Comparison of ENCODE assay signal across 18 cellular contexts in the genomic region with DNA sequence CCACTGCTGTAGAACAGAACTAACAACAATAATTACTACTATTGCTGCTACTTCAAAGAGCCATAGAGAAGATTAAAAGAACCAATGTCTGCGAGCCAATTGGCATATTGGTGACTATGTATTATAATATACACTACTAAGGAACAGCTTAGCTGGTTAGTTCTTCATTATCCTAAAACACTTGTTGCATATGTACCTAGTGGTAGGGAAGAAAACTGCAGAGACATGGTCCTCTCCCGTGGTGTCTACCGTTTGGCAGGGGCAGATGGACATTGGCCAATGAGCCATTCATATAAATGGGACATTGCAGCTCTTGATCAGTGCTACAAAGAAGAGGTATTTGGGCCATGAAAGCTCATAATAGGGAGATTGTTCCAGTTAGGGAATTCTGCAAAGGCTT. TPM values are rescaled to one million over a fixed set of nuclear protein-coding genes. Genes with fewer than 3 reads are reported as not detected.
DNase-seq lines count a peak whose midpoint lies in the region; ATAC-seq, FAIRE-seq and TF ChIP-seq lines count a peak whose summit lies in the region.
"Had no signal": no experiment of that assay in that cellular context is flagged by ENCODE, and none has a peak within 500 bp of the region (broad histone marks: within the 10 kb centered on the region; RNA-seq: fewer than 3 reads in every experiment).

No MANE protein-coding gene starts in this region.

- H3K4ac ChIP-seq in H1 (replicated peaks; ENCODE audit: insufficient read length, low read depth, low read length): no peak overlapping the region

- H4K20me1 ChIP-seq in H1 (replicated peaks in 1 of 2; ENCODE audit: control insufficient read depth in 1 of 2, insufficient read depth in 2 of 2, low read length in 2 of 2): no peaks in the 10 kb centered on the region

- no peak overlapping the region for H3K18ac ChIP-seq in H1 (ENCODE audit: extremely low read depth, low read length)

- H3K4me3 ChIP-seq in HEK293 (ENCODE audit: low read depth, low read length) (no peak overlapping the region), H1 (ENCODE audit: extremely low read depth in 1 of 4, insufficient read depth in 2 of 4, low read depth in 3 of 4, low read length in 4 of 4) (no peak overlapping the region), testis (no peak overlapping the region)
- H3K4me3 ChIP-seq: A549, K562 had no signal

- DNase-seq in H1 (ENCODE audit: low read depth in 1 of 2, low spot score in 2 of 2) (no peak), type B pancreatic cell (ENCODE audit: extremely low spot score, unreplicated experiment) (no peak), SHP77 (lab: John Stamatoyannopoulos, UW) (no peak), testis (no peak)
- no peak for DNase-seq in stimulated activated naive CD8-positive, alpha-beta T cell treated with anti-CD3 and anti-CD28 coated beads, Interleukin-15, Interleukin-2, amounts not matched to agents 100 U/mL and 50 U/mL, for 24 hours
- DNase-seq: BE2C; CD4-positive, alpha-beta memory T cell; DMS79 had no signal

- TF ChIP-seq CTCF in GM12872 (IDR thresholded peaks at IDR 0.05; ENCODE audit: insufficient read depth, low read depth, low read length) (peak; percentile 7; the same call in 1 of the 3 replicates), HEK293 (tag by site-specific recombination; IDR thresholded peaks at IDR 0.05) (no peak), H1 (IDR thresholded peaks at IDR 0.05; ENCODE audit: control extremely low read depth in 1 of 3, insufficient read depth in 1 of 3, low read depth in 1 of 3, low read length in 3 of 3) (no peak), type B pancreatic cell (conservative IDR thresholded peaks at IDR 0.05) (peak; percentile 22), testis (IDR thresholded peaks at IDR 0.05) (no peak)

- H2AFZ ChIP-seq in H1 (ENCODE audit: low read length): no peak overlapping the region

- CTCF ChIA-PET in HEK293 (lab: Yijun Ruan, JAX) (interaction anchor here (0.6 to 1.9 kb wide), 3 partner anchors 299 to 301 kb away, joined by 3 to 6 read pairs (median 4); no protein-coding TSS in a partner anchor), H1 (lab: Charles Lee; ENCODE audit: partially characterized antibody) (interaction anchor here (1.0 to 24.3 kb wide), 8 partner anchors 8 to 496 kb away, joined by 3 to 362 read pairs (median 6); no protein-coding TSS in a partner anchor)

- H4K8ac ChIP-seq in H1 (ENCODE audit: extremely low read depth, insufficient read depth, low read length): no peak overlapping the region

- ATAC-seq in stimulated activated naive CD8-positive, alpha-beta T cell treated with anti-CD3 and anti-CD28 coated beads, Interleukin-15, Interleukin-2, amounts not matched to agents 100 U/mL and 50 U/mL, for 24 hours: no peak
- ATAC-seq: K562 had no signal

- H3K14ac ChIP-seq in H1 (ENCODE audit: insufficient read length): no peak overlapping the region

- H3K27me3 ChIP-seq in H1 (replicated peaks in 1 of 4; ENCODE audit: control insufficient read depth in 3 of 4, extremely low read depth in 1 of 4, insufficient read depth in 3 of 4, low read length in 3 of 4): no peaks in the 10 kb centered on the region
- H3K27me3 ChIP-seq in testis: no peaks in the 10 kb centered on the region
- H3K27me3 ChIP-seq: BE2C had no signal

- WGBS in H1 (ENCODE audit: extremely low coverage in 1 of 2, insufficient coverage in 1 of 2, insufficient read length in 1 of 2, insufficient replicate concordance in 2 of 2, low coverage in 1 of 2, low lambda C conversion rate in 2 of 2, missing lambda C conversion rate in 1 of 2), 2 experiments: 92% methylated on average over 3 of the region's 3 CpGs; no CpG with 5 or more reads in 1 of the 2 experiments
- WGBS in testis, 2 donors: 76 to 79% methylated on average over 3 of the region's 3 CpGs

- H3K36me3 ChIP-seq in HEK293 (ENCODE audit: control insufficient read depth in 2 of 2, insufficient read depth in 1 of 2, low read length in 2 of 2) (no peaks in the 10 kb centered on the region), H1 (ENCODE audit: control insufficient read depth in 2 of 4, insufficient read depth in 4 of 4, low read length in 3 of 4) (peaks cover 2 to 17% (median 7%) of the 10 kb centered on the region in 4 experiments; a peak in 7 of 8 replicates), testis (ENCODE audit: low read depth, missing control alignments) (no peaks in the 10 kb centered on the region)
- H3K36me3 ChIP-seq: BE2C had no signal

- no peak overlapping the region; the same call in 1 of the 2 replicates for H2BK12ac ChIP-seq in H1 (ENCODE audit: low read depth, low read length)

- no peaks in the 10 kb centered on the region for H3K79me1 ChIP-seq in H1 (ENCODE audit: low read depth, low read length)

- H2AK5ac ChIP-seq in H1 (ENCODE audit: low read depth, low read length): 0 out of 2 replicates have a peak overlapping the region, but pooled peaks have one; percentile 76

- H2BK5ac ChIP-seq in H1 (ENCODE audit: low read depth, low read length): no peak overlapping the region

- H3K27ac ChIP-seq in HEK293 (ENCODE audit: extremely low read depth, low read depth, low read length): no peak overlapping the region
- H3K27ac ChIP-seq in H1 (ENCODE audit: low read depth, low read length): no peak overlapping the region
- H3K27ac ChIP-seq in testis: no peak overlapping the region
- H3K27ac ChIP-seq: A549, C4-2B, HL-60 had no signal

- no peak overlapping the region for H3K4me2 ChIP-seq in H1 (ENCODE audit: insufficient read depth in 1 of 2, low read depth in 2 of 2, low read length in 2 of 2)
- H3K4me2 ChIP-seq: A549 had no signal

- no peak overlapping the region for H3K9ac ChIP-seq in H1 (replicated peaks in 1 of 4; ENCODE audit: extremely low read depth in 1 of 4, low read depth in 3 of 4, low read length in 3 of 4)

- no peaks in the 10 kb centered on the region for H3K36me3 Mint-ChIP-seq in type B pancreatic cell
- H3K36me3 Mint-ChIP-seq: CD4-positive, alpha-beta memory T cell had no signal

- no peak overlapping the region for H2BK15ac ChIP-seq in H1 (ENCODE audit: low read length)

- POLR2A ChIA-PET in HEK293 (lab: Yijun Ruan, JAX) (no interaction called here), H1 (lab: Charles Lee; ENCODE audit: partially characterized antibody) (no interaction called here)

- H3K4me3 Mint-ChIP-seq in type B pancreatic cell: no peak overlapping the region
- H3K4me3 Mint-ChIP-seq: CD4-positive, alpha-beta memory T cell had no signal

- no peaks in the 10 kb centered on the region for H3K23me2 ChIP-seq in H1 (ENCODE audit: low read depth, low read length)

- no peaks in the 10 kb centered on the region for H3K79me2 ChIP-seq in H1 (ENCODE audit: control insufficient read depth in 1 of 2, insufficient read depth in 2 of 2, low read length in 2 of 2)

- no peak overlapping the region for H4K91ac ChIP-seq in H1 (replicated peaks; ENCODE audit: insufficient read length, low read length)

- H3K9me3 ChIP-seq in HEK293 (ENCODE audit: control insufficient read depth, insufficient read depth, low read depth, low read length): no peaks in the 10 kb centered on the region
- H3K9me3 ChIP-seq in H1 (ENCODE audit: insufficient read depth in 2 of 2, low read depth in 1 of 2, low read length in 1 of 2): no peaks in the 10 kb centered on the region
- no peaks in the 10 kb centered on the region for H3K9me3 ChIP-seq in testis
- H3K9me3 ChIP-seq: A549, BE2C had no signal

- no peak for TF ChIP-seq RAD21 in H1 (IDR thresholded peaks at IDR 0.05 in 1 of 2, conservative IDR thresholded peaks at IDR 0.05 in 1 of 2; ENCODE audit: low read depth in 2 of 2, low read length in 2 of 2)

- no peak for TF ChIP-seq EP300 in H1 (IDR thresholded peaks at IDR 0.05; ENCODE audit: borderline replicate concordance in 1 of 2, low read depth in 2 of 2, low read length in 2 of 2)

- intact Hi-C loops in testis (cut with DNase I; ENCODE audit: low total_unique reads): loop anchor here (10.0 kb wide), 1 partner anchor 301 kb away; no protein-coding TSS in a partner anchor

- peak overlapping the region; percentile 93 for H2BK20ac ChIP-seq in H1 (ENCODE audit: low read length)

- H3K4me1 Mint-ChIP-seq in type B pancreatic cell (ENCODE audit: unreplicated experiment): peaks cover 7% of the 10 kb centered on the region

- TF ChIP-seq POLR2A in H1 (IDR thresholded peaks at IDR 0.05; ENCODE audit: control extremely low read depth in 1 of 2, low read depth in 2 of 2, low read length in 2 of 2): no peak
- TF ChIP-seq POLR2A in testis (IDR thresholded peaks at IDR 0.05): no peak

- no peak overlapping the region for H3K56ac ChIP-seq in H1 (replicated peaks; ENCODE audit: insufficient read length, low read depth, low read length)

- H3K27ac Mint-ChIP-seq in type B pancreatic cell: no peak overlapping the region
- H3K27ac Mint-ChIP-seq: CD4-positive, alpha-beta memory T cell had no signal

- H3K4me1 ChIP-seq in HEK293 (ENCODE audit: control insufficient read depth, insufficient read depth, low read length) (no peaks in the 10 kb centered on the region), H1 (replicated peaks in 1 of 4; ENCODE audit: control insufficient read depth in 3 of 4, insufficient read depth in 4 of 4, low read length in 3 of 4) (peaks cover 0 to 3% (median 2%) of the 10 kb centered on the region in 4 experiments; a peak in 5 of 7 replicates), testis (no peaks in the 10 kb centered on the region)
- H3K4me1 ChIP-seq: A549, BE2C had no signal

- peaks cover 10% of the 10 kb centered on the region for H3K27me3 Mint-ChIP-seq in type B pancreatic cell

- H3K23ac ChIP-seq in H1 (ENCODE audit: insufficient read length): no peak overlapping the region

- no peak overlapping the region for H2BK120ac ChIP-seq in H1 (replicated peaks; ENCODE audit: low read depth, low read length)

- H3K9me3 Mint-ChIP-seq in type B pancreatic cell: no peaks in the 10 kb centered on the region
- H3K9me3 Mint-ChIP-seq: CD4-positive, alpha-beta memory T cell had no signal

- no peak overlapping the region for H4K5ac ChIP-seq in H1 (ENCODE audit: insufficient read length, low read depth, low read length)

- FAIRE-seq in H1 (lab: Jason Lieb, UNC): no peak
- FAIRE-seq: A549, GM12891, GM19239, K562 had no signal

TF ChIP-seq in HEK293, 187 proteins besides CTCF, POLR2A, EP300 and RAD21 (continues in another document):
- TF ChIP-seq SCRT2 (tag by site-specific recombination; IDR thresholded peaks at IDR 0.05): peak; percentile 78

RNA-seq across cellular contexts. Expression of gene CLEC3A, which starts 46.4 kb away (rescaled TPM):
- total RNA-seq in H1 (2021; fragmentation: NEBNext Ultra II Directional; extraction: Animal tissue kit (Norgen Biotek cat#: 25700)): not detected in 2 replicates
- polyA plus RNA-seq in H1 (2011; rRNA removed) (not detected in 2 replicates), testis (ENCODE audit: insufficient read depth, low read depth, low replicate concordance) (not detected)
- polyA plus RNA-seq in H1 (2011; cell fraction: cytosol; rRNA removed): not detected
- 0.17 TPM for polyA plus RNA-seq in H1 (2011; cell fraction: nucleus; rRNA removed)
- polyA plus RNA-seq in H1 (2012, experiment 1 of 2): not detected in 4 replicates
- not detected for polyA plus RNA-seq in H1 (2012, experiment 2 of 2)
- polyA plus RNA-seq in H1 (2013, experiment 1 of 2): 0.06 TPM
- polyA plus RNA-seq in H1 (2013, experiment 2 of 2): not detected
- not detected in 2 replicates for polyA minus RNA-seq in H1 (2011; rRNA and poly(A)+ RNA removed)
- polyA minus RNA-seq in H1 (2011; cell fraction: cytosol; rRNA and poly(A)+ RNA removed): not detected
- not detected for polyA minus RNA-seq in H1 (2011; cell fraction: nucleus; rRNA and poly(A)+ RNA removed)
- total RNA-seq in type B pancreatic cell (ENCODE audit: low replicate concordance) (not detected in 2 replicates), testis (under 1 TPM; 0.55 to 0.74 TPM)
- total RNA-seq: CD4-positive, alpha-beta memory T cell; G401; K562 had no signal
- polyA plus RNA-seq: A549; AG04450; CD4-positive, alpha-beta memory T cell; K562 had no signal

Comparison
In these comparisons a context has a peak if more than half of its experiments do, and no peak if none do; other contexts are left out.
1. CTCF ChIP-seq: peak in GM12872 (single experiment) and type B pancreatic cell (single experiment); none in HEK293 (single experiment), H1 (0 of 3) and testis (0 of 3).